8 cellular contexts compared by ENCODE assay signal in the genomic region with DNA sequence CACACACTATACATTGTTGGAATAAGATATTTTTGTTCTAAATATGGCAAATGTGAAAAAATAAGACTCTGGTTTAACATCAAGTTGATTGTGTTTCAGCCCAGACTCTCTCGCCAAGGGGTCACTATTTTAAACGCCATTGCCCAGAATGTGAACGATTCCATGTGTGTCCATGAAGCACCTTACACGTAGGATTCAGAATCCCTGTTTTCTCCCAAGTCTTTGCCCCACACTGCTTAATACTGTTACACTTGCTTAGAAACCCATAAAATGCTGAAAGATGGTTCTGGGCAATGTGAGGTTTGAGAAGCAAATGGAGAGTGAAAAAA. TPM values are rescaled to one million over a fixed set of nuclear protein-coding genes. Genes with fewer than 3 reads are reported as not detected.
DNase-seq lines count a peak whose midpoint lies in the region; ATAC-seq and TF ChIP-seq lines count a peak whose summit lies in the region.

No MANE protein-coding gene starts in this region.

- H3K4me1 Mint-ChIP-seq in GM23338 = peaks cover 73% of the 10 kb centered on the region
- peaks cover 69% of the 10 kb centered on the region for H3K4me1 Mint-ChIP-seq in activated CD4-positive, alpha-beta memory T cell treated with anti-CD3 and anti-CD28 coated beads, Interleukin-2, amount 10 ng/mL, durations not matched to agents 7 days and 5 days
- H3K4me1 Mint-ChIP-seq in glutamatergic neuron (ENCODE audit: low read depth, unreplicated experiment) = peaks cover 20% of the 10 kb centered on the region

- CTCF ChIA-PET in activated CD4-positive, alpha-beta memory T cell treated with anti-CD3 and anti-CD28 coated beads, Interleukin-2, amount 10 ng/mL, durations not matched to agents 7 days and 5 days (lab: Charles Lee) = no interaction called here

- ATAC-seq in GM23338 = no peak

- H3K4me2 ChIP-seq in GM23338 = peak overlapping the region; percentile 85

- 0 out of 2 replicates have a peak overlapping the region, but pooled peaks have one; percentile 30 for H2AFZ ChIP-seq in GM23338

- peaks cover 4% of the 10 kb centered on the region; the same call in 1 of the 2 replicates for H3F3A ChIP-seq in GM23338 (replicated peaks; ENCODE audit: low read depth)

- TF ChIP-seq CTCF in GM23338 (conservative IDR thresholded peaks at IDR 0.05; ENCODE audit: low read depth in 2 of 2) = no peak
- TF ChIP-seq CTCF in glutamatergic neuron (IDR thresholded peaks at IDR 0.05; ENCODE audit: partially characterized antibody, unreplicated experiment) = no peak
- TF ChIP-seq CTCF in retinal pigment epithelial cell (conservative IDR thresholded peaks at IDR 0.05; ENCODE audit: low read depth, low read length) = no peak

- peaks cover 74% of the 10 kb centered on the region for H3K4me1 ChIP-seq in GM23338 (ENCODE audit: insufficient read depth)

- POLR2A ChIA-PET in activated CD4-positive, alpha-beta memory T cell treated with anti-CD3 and anti-CD28 coated beads, Interleukin-2, amount 10 ng/mL, durations not matched to agents 7 days and 5 days (lab: Charles Lee) = interaction anchor here (1.7 kb wide), 1 partner anchor 8 kb away, joined by 16 read pairs; a partner anchor contains a TSS

- peaks cover 11% of the 10 kb centered on the region; the same call in 1 of the 2 replicates for H4K20me1 ChIP-seq in GM23338 (replicated peaks; ENCODE audit: insufficient read depth)

- H3K27ac ChIP-seq in GM23338 (ENCODE audit: low read depth) = peak overlapping the region; percentile 70

- H3K79me2 ChIP-seq in GM23338 (replicated peaks; ENCODE audit: insufficient read depth) = peaks cover 59% of the 10 kb centered on the region

- H3K27me3 Mint-ChIP-seq in GM23338 (ENCODE audit: insufficient read depth, low read depth, poor library complexity) (peaks cover 26% of the 10 kb centered on the region), glutamatergic neuron (ENCODE audit: unreplicated experiment) (peaks cover 12% of the 10 kb centered on the region)
- no peaks in the 10 kb centered on the region for H3K27me3 Mint-ChIP-seq in activated CD4-positive, alpha-beta memory T cell treated with anti-CD3 and anti-CD28 coated beads, Interleukin-2, amount 10 ng/mL, durations not matched to agents 7 days and 5 days

- H3K27me3 ChIP-seq in GM23338 (ENCODE audit: insufficient read depth) = peaks cover 31% of the 10 kb centered on the region

- no peaks in the 10 kb centered on the region for H3K9me2 ChIP-seq in GM23338 (ENCODE audit: insufficient read depth)

- H3K9me3 Mint-ChIP-seq in GM23338 (no peaks in the 10 kb centered on the region), glutamatergic neuron (ENCODE audit: unreplicated experiment) (peaks cover 15% of the 10 kb centered on the region)
- no peaks in the 10 kb centered on the region for H3K9me3 Mint-ChIP-seq in activated CD4-positive, alpha-beta memory T cell treated with anti-CD3 and anti-CD28 coated beads, Interleukin-2, amount 10 ng/mL, durations not matched to agents 7 days and 5 days

- H3K36me3 Mint-ChIP-seq in GM23338 (ENCODE audit: low read depth) (peaks cover 10% of the 10 kb centered on the region), glutamatergic neuron (ENCODE audit: unreplicated experiment) (no peaks in the 10 kb centered on the region)
- H3K36me3 Mint-ChIP-seq in activated CD4-positive, alpha-beta memory T cell treated with anti-CD3 and anti-CD28 coated beads, Interleukin-2, amount 10 ng/mL, durations not matched to agents 7 days and 5 days (ENCODE audit: low read depth) = peaks cover 56% of the 10 kb centered on the region

- H3K27ac Mint-ChIP-seq in GM23338 = peak overlapping the region; percentile 88
- peak overlapping the region; percentile 26 for H3K27ac Mint-ChIP-seq in activated CD4-positive, alpha-beta memory T cell treated with anti-CD3 and anti-CD28 coated beads, Interleukin-2, amount 10 ng/mL, durations not matched to agents 7 days and 5 days
- H3K27ac Mint-ChIP-seq in glutamatergic neuron (ENCODE audit: unreplicated experiment) = peak overlapping the region; percentile 88

- peak overlapping the region; percentile 78 for H3K4me3 Mint-ChIP-seq in GM23338
- H3K4me3 Mint-ChIP-seq in activated CD4-positive, alpha-beta memory T cell treated with anti-CD3 and anti-CD28 coated beads, Interleukin-2, amount 10 ng/mL, durations not matched to agents 7 days and 5 days = peak overlapping the region; percentile 67
- peak overlapping the region; percentile 88 for H3K4me3 Mint-ChIP-seq in glutamatergic neuron (ENCODE audit: unreplicated experiment)

- H3K36me3 ChIP-seq in GM23338 (ENCODE audit: insufficient read depth) = no peaks in the 10 kb centered on the region

- H3K4me3 ChIP-seq in GM23338 = peak overlapping the region; percentile 55
- peak overlapping the region; percentile 58 for H3K4me3 ChIP-seq in retinal pigment epithelial cell (ENCODE audit: low read length)

- DNase-seq in GM23338 (ENCODE audit: low spot score) = no peak
- no peak for DNase-seq in activated CD4-positive, alpha-beta memory T cell treated with anti-CD3 and anti-CD28 coated beads, Interleukin-2, amount 10 ng/mL, durations not matched to agents 7 days and 5 days
- no peak for DNase-seq in glutamatergic neuron
- DNase-seq in retinal pigment epithelial cell (ENCODE audit: low read depth) = no peak
- DNase-seq in LoVo (ENCODE audit: low spot score) = no peak
- no peak for DNase-seq in stimulated activated naive CD4-positive, alpha-beta T cell (lab: John Stamatoyannopoulos, UW)
- DNase-seq in 8988T = no peak
- DNase-seq in D341Med (ENCODE audit: low spot score) = no peak

TF ChIP-seq in GM23338, 12 proteins besides CTCF, POLR2A, EP300 and RAD21:
- TF ChIP-seq POLR2AphosphoS5 (IDR thresholded peaks at IDR 0.05; ENCODE audit: low read depth) (no peak), EZH2 (IDR thresholded peaks at IDR 0.05; ENCODE audit: low read depth, unreplicated experiment) (peak; percentile 31), ZNF331 (CRISPR knock-in tag; IDR thresholded peaks at IDR 0.05; ENCODE audit: low read depth) (no peak), NANOG (IDR thresholded peaks at IDR 0.05; ENCODE audit: borderline replicate concordance) (no peak), JUNB (IDR thresholded peaks at IDR 0.05; ENCODE audit: unreplicated experiment) (no peak)
- TF ChIP-seq, protein P1, sequence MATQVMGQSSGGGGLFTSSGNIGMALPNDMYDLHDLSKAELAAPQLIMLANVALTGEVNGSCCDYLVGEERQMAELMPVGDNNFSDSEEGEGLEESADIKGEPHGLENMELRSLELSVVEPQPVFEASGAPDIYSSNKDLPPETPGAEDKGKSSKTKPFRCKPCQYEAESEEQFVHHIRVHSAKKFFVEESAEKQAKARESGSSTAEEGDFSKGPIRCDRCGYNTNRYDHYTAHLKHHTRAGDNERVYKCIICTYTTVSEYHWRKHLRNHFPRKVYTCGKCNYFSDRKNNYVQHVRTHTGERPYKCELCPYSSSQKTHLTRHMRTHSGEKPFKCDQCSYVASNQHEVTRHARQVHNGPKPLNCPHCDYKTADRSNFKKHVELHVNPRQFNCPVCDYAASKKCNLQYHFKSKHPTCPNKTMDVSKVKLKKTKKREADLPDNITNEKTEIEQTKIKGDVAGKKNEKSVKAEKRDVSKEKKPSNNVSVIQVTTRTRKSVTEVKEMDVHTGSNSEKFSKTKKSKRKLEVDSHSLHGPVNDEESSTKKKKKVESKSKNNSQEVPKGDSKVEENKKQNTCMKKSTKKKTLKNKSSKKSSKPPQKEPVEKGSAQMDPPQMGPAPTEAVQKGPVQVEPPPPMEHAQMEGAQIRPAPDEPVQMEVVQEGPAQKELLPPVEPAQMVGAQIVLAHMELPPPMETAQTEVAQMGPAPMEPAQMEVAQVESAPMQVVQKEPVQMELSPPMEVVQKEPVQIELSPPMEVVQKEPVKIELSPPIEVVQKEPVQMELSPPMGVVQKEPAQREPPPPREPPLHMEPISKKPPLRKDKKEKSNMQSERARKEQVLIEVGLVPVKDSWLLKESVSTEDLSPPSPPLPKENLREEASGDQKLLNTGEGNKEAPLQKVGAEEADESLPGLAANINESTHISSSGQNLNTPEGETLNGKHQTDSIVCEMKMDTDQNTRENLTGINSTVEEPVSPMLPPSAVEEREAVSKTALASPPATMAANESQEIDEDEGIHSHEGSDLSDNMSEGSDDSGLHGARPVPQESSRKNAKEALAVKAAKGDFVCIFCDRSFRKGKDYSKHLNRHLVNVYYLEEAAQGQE (IDR thresholded peaks at IDR 0.05; ENCODE audit: unreplicated experiment) = no peak
TF ChIP-seq in GM23338: peak in this region for 1.

RNA-seq across cellular contexts. Expression of a gene that starts 7.7 kb away (rescaled TPM):
- 17.7 and 20.6 TPM in 2 replicates for total RNA-seq in GM23338 (2014; rRNA removed; shearing (Covaris generic))
- 6.0 and 8.1 TPM in 2 replicates for polyA plus RNA-seq in GM23338 (2016; fragmentation: Nextera tagmentation; extraction: Ambion mirVana)
- total RNA-seq in activated CD4-positive, alpha-beta memory T cell treated with anti-CD3 and anti-CD28 coated beads, Interleukin-2, amount 10 ng/mL, durations not matched to agents 7 days and 5 days = 10 to 100 TPM; 28.9 to 29.9 TPM
- 2.4 TPM for total RNA-seq in glutamatergic neuron (ENCODE audit: unreplicated experiment)

Comparison
In these comparisons a context has a peak if more than half of its experiments do, and no peak if none do; other contexts are left out.
1. H3K27ac Mint-ChIP-seq: peak in every context shown above with its lines; median percentile 88 in GM23338; 88 in glutamatergic neuron; 26 in activated CD4-positive, alpha-beta memory T cell treated with anti-CD3 and anti-CD28 coated beads, Interleukin-2, amount 10 ng/mL, durations not matched to agents 7 days and 5 days.